Comparison of ENCODE assay signal across 1 cellular context in genomic region chr6:1802495-1803395, GRCh38.
TF ChIP-seq lines count a peak whose summit lies in the region.

No MANE protein-coding gene starts in this region.

TF ChIP-seq in HEK293, 187 proteins besides CTCF, POLR2A, EP300 and RAD21 (continued from another document and continues in another):
- TF ChIP-seq HIC1 (tag by site-specific recombination; IDR thresholded peaks at IDR 0.05) (no peak), ZNF792 (tag by site-specific recombination; IDR thresholded peaks at IDR 0.05) (0 out of 2 replicates have a peak, but pooled peaks have one; percentile 31), PRDM1 (tag by site-specific recombination; IDR thresholded peaks at IDR 0.05) (no peak; the same call in 1 of the 2 replicates), ZNF354C (tag by site-specific recombination; IDR thresholded peaks at IDR 0.05; ENCODE audit: borderline replicate concordance, low read depth) (no peak), ZNF121 (tag by site-specific recombination; IDR thresholded peaks at IDR 0.05) (peak; percentile 80; the same call in 1 of the 2 replicates), ZNF138 (tag by site-specific recombination; IDR thresholded peaks at IDR 0.05; ENCODE audit: borderline replicate concordance) (no peak), KLF16 (tag by site-specific recombination; IDR thresholded peaks at IDR 0.05) (no peak), ZFHX2 (tag by site-specific recombination; conservative IDR thresholded peaks at IDR 0.05) (no peak), ZNF266 (tag by site-specific recombination; IDR thresholded peaks at IDR 0.05; ENCODE audit: low read depth) (no peak), ELK4 (IDR thresholded peaks at IDR 0.05; ENCODE audit: borderline replicate concordance, low read depth, low read length) (no peak), SP7 (tag by site-specific recombination; IDR thresholded peaks at IDR 0.05) (0 out of 2 replicates have a peak, but pooled peaks have one; percentile 10), ZNF148 (tag by site-specific recombination; IDR thresholded peaks at IDR 0.05; ENCODE audit: borderline replicate concordance) (no peak), ZBTB48 (tag by site-specific recombination; IDR thresholded peaks at IDR 0.05) (no peak), ZNF239 (tag by site-specific recombination; IDR thresholded peaks at IDR 0.05) (no peak), ZNF16 (tag by site-specific recombination; IDR thresholded peaks at IDR 0.05; ENCODE audit: low read depth) (no peak), ZNF561 (tag by site-specific recombination; IDR thresholded peaks at IDR 0.05; ENCODE audit: borderline replicate concordance) (no peak), ZNF777 (tag by site-specific recombination; IDR thresholded peaks at IDR 0.05; ENCODE audit: borderline replicate concordance) (no peak), ZBTB20 (tag by site-specific recombination; IDR thresholded peaks at IDR 0.05) (peak; percentile 11; the same call in 1 of the 2 replicates), KLF8 (tag by site-specific recombination; IDR thresholded peaks at IDR 0.05) (no peak), ZNF596 (tag by site-specific recombination; IDR thresholded peaks at IDR 0.05) (no peak), ZIC2 (tag by site-specific recombination; IDR thresholded peaks at IDR 0.05) (peak; percentile 84), ZSCAN23 (tag by site-specific recombination; IDR thresholded peaks at IDR 0.05) (no peak), TRIM28 (IDR thresholded peaks at IDR 0.05; ENCODE audit: borderline replicate concordance, low read length) (peak; percentile 94), ZBTB17 (tag by site-specific recombination; IDR thresholded peaks at IDR 0.05) (peak; percentile 73), ZBTB21 (tag by site-specific recombination; IDR thresholded peaks at IDR 0.05) (no peak), ZNF184 (tag by site-specific recombination; IDR thresholded peaks at IDR 0.05) (no peak), ZNF510 (tag by site-specific recombination; IDR thresholded peaks at IDR 0.05; ENCODE audit: insufficient replicate concordance) (no peak), ZNF571 (tag by site-specific recombination; IDR thresholded peaks at IDR 0.05) (no peak), ZNF830 (tag by site-specific recombination; IDR thresholded peaks at IDR 0.05; ENCODE audit: low read depth) (no peak), YY1 (tag by site-specific recombination; IDR thresholded peaks at IDR 0.05) (no peak)
- TF ChIP-seq, protein P1, sequence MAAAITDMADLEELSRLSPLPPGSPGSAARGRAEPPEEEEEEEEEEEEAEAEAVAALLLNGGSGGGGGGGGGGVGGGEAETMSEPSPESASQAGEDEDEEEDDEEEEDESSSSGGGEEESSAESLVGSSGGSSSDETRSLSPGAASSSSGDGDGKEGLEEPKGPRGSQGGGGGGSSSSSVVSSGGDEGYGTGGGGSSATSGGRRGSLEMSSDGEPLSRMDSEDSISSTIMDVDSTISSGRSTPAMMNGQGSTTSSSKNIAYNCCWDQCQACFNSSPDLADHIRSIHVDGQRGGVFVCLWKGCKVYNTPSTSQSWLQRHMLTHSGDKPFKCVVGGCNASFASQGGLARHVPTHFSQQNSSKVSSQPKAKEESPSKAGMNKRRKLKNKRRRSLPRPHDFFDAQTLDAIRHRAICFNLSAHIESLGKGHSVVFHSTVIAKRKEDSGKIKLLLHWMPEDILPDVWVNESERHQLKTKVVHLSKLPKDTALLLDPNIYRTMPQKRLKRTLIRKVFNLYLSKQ (tag by site-specific recombination; IDR thresholded peaks at IDR 0.05; ENCODE audit: borderline replicate concordance): no peak
- TF ChIP-seq, protein P2, sequence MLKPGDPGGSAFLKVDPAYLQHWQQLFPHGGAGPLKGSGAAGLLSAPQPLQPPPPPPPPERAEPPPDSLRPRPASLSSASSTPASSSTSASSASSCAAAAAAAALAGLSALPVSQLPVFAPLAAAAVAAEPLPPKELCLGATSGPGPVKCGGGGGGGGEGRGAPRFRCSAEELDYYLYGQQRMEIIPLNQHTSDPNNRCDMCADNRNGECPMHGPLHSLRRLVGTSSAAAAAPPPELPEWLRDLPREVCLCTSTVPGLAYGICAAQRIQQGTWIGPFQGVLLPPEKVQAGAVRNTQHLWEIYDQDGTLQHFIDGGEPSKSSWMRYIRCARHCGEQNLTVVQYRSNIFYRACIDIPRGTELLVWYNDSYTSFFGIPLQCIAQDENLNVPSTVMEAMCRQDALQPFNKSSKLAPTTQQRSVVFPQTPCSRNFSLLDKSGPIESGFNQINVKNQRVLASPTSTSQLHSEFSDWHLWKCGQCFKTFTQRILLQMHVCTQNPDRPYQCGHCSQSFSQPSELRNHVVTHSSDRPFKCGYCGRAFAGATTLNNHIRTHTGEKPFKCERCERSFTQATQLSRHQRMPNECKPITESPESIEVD (tag by site-specific recombination; IDR thresholded peaks at IDR 0.05): peak; percentile 99
- TF ChIP-seq, protein P3, sequence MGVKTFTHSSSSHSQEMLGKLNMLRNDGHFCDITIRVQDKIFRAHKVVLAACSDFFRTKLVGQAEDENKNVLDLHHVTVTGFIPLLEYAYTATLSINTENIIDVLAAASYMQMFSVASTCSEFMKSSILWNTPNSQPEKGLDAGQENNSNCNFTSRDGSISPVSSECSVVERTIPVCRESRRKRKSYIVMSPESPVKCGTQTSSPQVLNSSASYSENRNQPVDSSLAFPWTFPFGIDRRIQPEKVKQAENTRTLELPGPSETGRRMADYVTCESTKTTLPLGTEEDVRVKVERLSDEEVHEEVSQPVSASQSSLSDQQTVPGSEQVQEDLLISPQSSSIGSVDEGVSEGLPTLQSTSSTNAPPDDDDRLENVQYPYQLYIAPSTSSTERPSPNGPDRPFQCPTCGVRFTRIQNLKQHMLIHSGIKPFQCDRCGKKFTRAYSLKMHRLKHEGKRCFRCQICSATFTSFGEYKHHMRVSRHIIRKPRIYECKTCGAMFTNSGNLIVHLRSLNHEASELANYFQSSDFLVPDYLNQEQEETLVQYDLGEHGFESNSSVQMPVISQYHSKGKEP (tag by site-specific recombination; IDR thresholded peaks at IDR 0.05): peak; percentile 43; the same call in 1 of the 2 replicates
- TF ChIP-seq, protein P4, sequence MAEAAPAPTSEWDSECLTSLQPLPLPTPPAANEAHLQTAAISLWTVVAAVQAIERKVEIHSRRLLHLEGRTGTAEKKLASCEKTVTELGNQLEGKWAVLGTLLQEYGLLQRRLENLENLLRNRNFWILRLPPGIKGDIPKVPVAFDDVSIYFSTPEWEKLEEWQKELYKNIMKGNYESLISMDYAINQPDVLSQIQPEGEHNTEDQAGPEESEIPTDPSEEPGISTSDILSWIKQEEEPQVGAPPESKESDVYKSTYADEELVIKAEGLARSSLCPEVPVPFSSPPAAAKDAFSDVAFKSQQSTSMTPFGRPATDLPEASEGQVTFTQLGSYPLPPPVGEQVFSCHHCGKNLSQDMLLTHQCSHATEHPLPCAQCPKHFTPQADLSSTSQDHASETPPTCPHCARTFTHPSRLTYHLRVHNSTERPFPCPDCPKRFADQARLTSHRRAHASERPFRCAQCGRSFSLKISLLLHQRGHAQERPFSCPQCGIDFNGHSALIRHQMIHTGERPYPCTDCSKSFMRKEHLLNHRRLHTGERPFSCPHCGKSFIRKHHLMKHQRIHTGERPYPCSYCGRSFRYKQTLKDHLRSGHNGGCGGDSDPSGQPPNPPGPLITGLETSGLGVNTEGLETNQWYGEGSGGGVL (tag by site-specific recombination; IDR thresholded peaks at IDR 0.05): 0 out of 2 replicates have a peak, but pooled peaks have one; percentile 32
- TF ChIP-seq, protein P5, sequence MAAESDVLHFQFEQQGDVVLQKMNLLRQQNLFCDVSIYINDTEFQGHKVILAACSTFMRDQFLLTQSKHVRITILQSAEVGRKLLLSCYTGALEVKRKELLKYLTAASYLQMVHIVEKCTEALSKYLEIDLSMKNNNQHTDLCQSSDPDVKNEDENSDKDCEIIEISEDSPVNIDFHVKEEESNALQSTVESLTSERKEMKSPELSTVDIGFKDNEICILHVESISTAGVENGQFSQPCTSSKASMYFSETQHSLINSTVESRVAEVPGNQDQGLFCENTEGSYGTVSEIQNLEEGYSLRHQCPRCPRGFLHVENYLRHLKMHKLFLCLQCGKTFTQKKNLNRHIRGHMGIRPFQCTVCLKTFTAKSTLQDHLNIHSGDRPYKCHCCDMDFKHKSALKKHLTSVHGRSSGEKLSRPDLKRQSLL (tag by site-specific recombination; IDR thresholded peaks at IDR 0.05): no peak
- TF ChIP-seq, protein P6, sequence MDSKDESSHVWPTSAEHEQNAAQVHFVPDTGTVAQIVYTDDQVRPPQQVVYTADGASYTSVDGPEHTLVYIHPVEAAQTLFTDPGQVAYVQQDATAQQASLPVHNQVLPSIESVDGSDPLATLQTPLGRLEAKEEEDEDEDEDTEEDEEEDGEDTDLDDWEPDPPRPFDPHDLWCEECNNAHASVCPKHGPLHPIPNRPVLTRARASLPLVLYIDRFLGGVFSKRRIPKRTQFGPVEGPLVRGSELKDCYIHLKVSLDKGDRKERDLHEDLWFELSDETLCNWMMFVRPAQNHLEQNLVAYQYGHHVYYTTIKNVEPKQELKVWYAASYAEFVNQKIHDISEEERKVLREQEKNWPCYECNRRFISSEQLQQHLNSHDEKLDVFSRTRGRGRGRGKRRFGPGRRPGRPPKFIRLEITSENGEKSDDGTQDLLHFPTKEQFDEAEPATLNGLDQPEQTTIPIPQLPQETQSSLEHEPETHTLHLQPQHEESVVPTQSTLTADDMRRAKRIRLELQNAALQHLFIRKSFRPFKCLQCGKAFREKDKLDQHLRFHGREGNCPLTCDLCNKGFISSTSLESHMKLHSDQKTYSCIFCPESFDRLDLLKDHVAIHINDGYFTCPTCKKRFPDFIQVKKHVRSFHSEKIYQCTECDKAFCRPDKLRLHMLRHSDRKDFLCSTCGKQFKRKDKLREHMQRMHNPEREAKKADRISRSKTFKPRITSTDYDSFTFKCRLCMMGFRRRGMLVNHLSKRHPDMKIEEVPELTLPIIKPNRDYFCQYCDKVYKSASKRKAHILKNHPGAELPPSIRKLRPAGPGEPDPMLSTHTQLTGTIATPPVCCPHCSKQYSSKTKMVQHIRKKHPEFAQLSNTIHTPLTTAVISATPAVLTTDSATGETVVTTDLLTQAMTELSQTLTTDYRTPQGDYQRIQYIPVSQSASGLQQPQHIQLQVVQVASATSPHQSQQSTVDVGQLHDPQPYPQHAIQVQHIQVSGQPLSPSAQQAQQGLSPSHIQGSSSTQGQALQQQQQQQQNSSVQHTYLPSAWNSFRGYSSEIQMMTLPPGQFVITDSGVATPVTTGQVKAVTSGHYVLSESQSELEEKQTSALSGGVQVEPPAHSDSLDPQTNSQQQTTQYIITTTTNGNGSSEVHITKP (tag by site-specific recombination; IDR thresholded peaks at IDR 0.05): peak; percentile 77
